25 cellular contexts compared by ENCODE assay signal in the genomic region with DNA sequence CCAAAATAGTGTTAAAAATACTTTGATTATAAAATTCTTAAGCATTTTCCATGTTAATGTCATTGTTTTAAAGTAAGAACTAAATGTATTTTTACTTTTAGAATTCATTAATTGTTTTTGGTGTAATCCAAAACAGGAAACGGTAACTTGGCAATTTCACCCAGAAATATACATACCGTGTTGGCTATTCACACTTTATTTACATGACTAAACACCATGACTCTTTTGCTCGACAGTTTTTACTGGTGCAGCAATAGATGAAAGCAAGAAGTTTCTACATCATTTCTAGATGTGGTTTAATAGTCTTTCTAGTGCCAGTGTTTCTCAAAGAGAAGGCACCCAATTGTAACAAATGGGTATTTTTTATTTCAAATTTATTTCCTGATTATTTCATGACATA. TPM values are rescaled to one million over a fixed set of nuclear protein-coding genes. Genes with fewer than 3 reads are reported as not detected.
DNase-seq lines count a peak whose midpoint lies in the region; ATAC-seq, FAIRE-seq and TF ChIP-seq lines count a peak whose summit lies in the region.
"Had no signal": no experiment of that assay in that cellular context is flagged by ENCODE, and none has a peak within 500 bp of the region (broad histone marks: within the 10 kb centered on the region; RNA-seq: fewer than 3 reads in every experiment).

No MANE protein-coding gene starts in this region.

- ATAC-seq in pancreas (no peak), HG03135 (IDR thresholded peaks at IDR 0.05; ENCODE audit: unreplicated experiment) (no peak)
- ATAC-seq: A549, GM23338 had no signal

- H3K4me1 ChIP-seq in pancreas: no peaks in the 10 kb centered on the region
- H3K4me1 ChIP-seq: A549; BE2C; BLaER1 treated with 17β-estradiol and CSF1 and Interleukin-3, amounts not matched to agents 10 nM and 100 nM had no signal

- no peak overlapping the region for H3K4me3 ChIP-seq in epithelial cell of esophagus (ENCODE audit: low read length)
- H3K4me3 ChIP-seq in pancreas: no peak overlapping the region
- H3K4me3 ChIP-seq: A549; BLaER1 treated with 17β-estradiol and CSF1 and Interleukin-3, amounts not matched to agents 10 nM and 100 nM; GM23338 had no signal

- no peak overlapping the region for H3K27ac ChIP-seq in pancreas
- H3K27ac ChIP-seq: A549; BLaER1 treated with 17β-estradiol and CSF1 and Interleukin-3, amounts not matched to agents 10 nM and 100 nM had no signal

- H3K36me3 ChIP-seq in pancreas: no peaks in the 10 kb centered on the region
- H3K36me3 ChIP-seq: BE2C; BLaER1 treated with 17β-estradiol and CSF1 and Interleukin-3, amounts not matched to agents 10 nM and 100 nM had no signal

- no peaks in the 10 kb centered on the region for H3K9me3 ChIP-seq in pancreas
- H3K9me3 ChIP-seq: A549, BE2C had no signal

- DNase-seq in GM18507 (ENCODE audit: extremely low spot score, insufficient read length, low read depth): no peak
- peak; percentile 1 for DNase-seq in M059J (ENCODE audit: low read depth)
- peak; percentile 1 for DNase-seq in epithelial cell of esophagus (ENCODE audit: low read depth)
- DNase-seq in pancreas: no peak
- DNase-seq in NCI-H526 (lab: John Stamatoyannopoulos, UW): no peak
- no peak for DNase-seq in GM20000 (ENCODE audit: low spot score)
- DNase-seq: 8988T; ACHN; AML-193; BE2C; CD4-positive, alpha-beta T cell; CD8-positive, alpha-beta memory T cell; DMS 273 treated with DMSO at 0.1 percent for 48 hours; DMS79; EL; GF-D8; H9; HFFc6 had no signal

- peak; percentile 21 for FAIRE-seq in GM18507 (lab: Jason Lieb, UNC)
- peak; percentile 86 for FAIRE-seq in pancreas (lab: Jason Lieb, UNC)
- FAIRE-seq: GM12891 had no signal

- 57 to 72% methylated on average over 3 of the region's 3 CpGs for WGBS in pancreas, 2 donors

- H3K27me3 ChIP-seq in pancreas: peaks cover 0 to 56% (median 11%) of the 10 kb centered on the region in 4 donors

- intact Hi-C loops in pancreas (cut with DNase I): no loop called here

- TF ChIP-seq CTCF in epithelial cell of esophagus (IDR thresholded peaks at IDR 0.05; ENCODE audit: insufficient read depth, low read depth, low read length, missing control alignments) (no peak), pancreas (IDR thresholded peaks at IDR 0.05) (no peak), GM20000 (IDR thresholded peaks at IDR 0.05; ENCODE audit: extremely low read depth, missing control alignments) (no peak)

RNA-seq across cellular contexts. Expression of a gene that starts 25.6 kb away (rescaled TPM):
- 8.0 and 11.7 TPM in 2 replicates for total RNA-seq in M059J (2014; rRNA removed; shearing (Covaris generic))
- under 1 TPM in 1 of 6 donors, not detected in 5; 0.13 TPM for total RNA-seq in pancreas
- not detected for polyA plus RNA-seq in pancreas
- total RNA-seq: CD4-positive, alpha-beta T cell; CD8-positive, alpha-beta memory T cell; G401; GM23338; H9; HFFc6 had no signal
- polyA plus RNA-seq: CD14-positive monocyte; CD8-positive, alpha-beta memory T cell; GM23338 had no signal

Comparison
In these comparisons a context has a peak if more than half of its experiments do, and no peak if none do; other contexts are left out.
1. DNase-seq: peak in M059J (single experiment) and epithelial cell of esophagus (single experiment); none in GM18507 (single experiment), pancreas (0 of 6), NCI-H526 (0 of 2) and GM20000 (single experiment).